Comparison of ENCODE assay signal across 7 cellular contexts in the genomic region with DNA sequence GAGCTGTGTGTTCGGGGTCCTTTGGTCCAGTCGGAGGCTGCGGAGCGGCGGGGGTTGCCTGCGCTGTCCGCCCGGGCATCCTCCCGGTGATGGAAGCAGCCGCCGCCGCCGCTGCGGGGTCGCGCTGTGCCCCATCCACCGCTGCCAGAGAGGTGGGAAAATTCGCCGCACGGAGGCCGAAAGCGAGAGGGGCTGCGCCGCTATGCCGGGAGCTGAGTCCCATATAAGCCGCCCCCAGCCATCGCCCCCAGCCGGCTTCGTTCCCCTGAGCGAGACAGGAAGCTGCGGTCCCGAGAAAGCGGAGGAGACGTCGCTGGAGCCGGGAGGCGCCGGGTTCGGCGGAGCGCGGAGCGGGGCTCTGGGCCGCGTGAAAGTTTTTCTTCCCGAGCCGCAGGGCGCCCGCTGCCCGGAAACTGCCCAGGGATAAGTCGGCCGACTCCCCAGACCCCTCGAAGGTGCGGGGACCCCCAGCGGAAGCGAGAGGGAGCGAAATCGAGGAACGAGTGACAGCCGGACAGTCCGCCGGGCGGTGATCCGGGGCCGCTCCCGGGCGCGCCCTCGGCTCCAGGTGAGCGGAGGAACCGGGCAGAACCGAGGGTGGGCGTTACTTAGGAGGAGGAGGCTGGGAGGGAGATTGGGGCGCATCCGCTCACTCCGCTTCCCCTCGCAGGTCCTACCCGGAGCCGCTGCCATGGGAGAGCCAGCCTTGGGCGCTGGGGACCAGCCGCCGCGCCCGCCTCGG. TPM values are rescaled to one million over a fixed set of nuclear protein-coding genes. Genes with fewer than 3 reads are reported as not detected.
DNase-seq lines count a peak whose midpoint lies in the region; ATAC-seq and TF ChIP-seq lines count a peak whose summit lies in the region.

No MANE protein-coding gene starts in this region.

- ATAC-seq in GM18868 (IDR thresholded peaks at IDR 0.05; ENCODE audit: unreplicated experiment) (peak; percentile 1), HG02885 (IDR thresholded peaks at IDR 0.05; ENCODE audit: poor library complexity, unreplicated experiment) (peak; percentile 4)

- POLR2A ChIA-PET in RWPE1 (lab: Yijun Ruan, JAX; ENCODE audit: low non-redundant PET), result no interaction called here

- intact Hi-C loops in ascending aorta (cut with DNase I), result no loop called here

- no peaks in the 10 kb centered on the region for H3K9me3 ChIP-seq in ascending aorta

- TF ChIP-seq CTCF in RWPE1 (conservative IDR thresholded peaks at IDR 0.05; ENCODE audit: low read depth) (no peak), ascending aorta (IDR thresholded peaks at IDR 0.05) (no peak)

- peak overlapping the region; percentile 87 to 89 for H3K4me3 ChIP-seq in ascending aorta
- H3K4me3 ChIP-seq in iPS-11a (ENCODE audit: low read depth, low read length), result peak overlapping the region; percentile 74
- peak overlapping the region; percentile 58 to 83 (median 66) for H3K4me3 ChIP-seq in skin epidermis

- no peaks in the 10 kb centered on the region for H3K36me3 ChIP-seq in ascending aorta

- DNase-seq in RWPE1 (ENCODE audit: low spot score), result peak; percentile 30
- DNase-seq in ascending aorta (ENCODE audit: low spot score in 2 of 2), result no peak
- DNase-seq in midbrain (lab: John Stamatoyannopoulos, UW), result no peak

- CTCF ChIA-PET in RWPE1 (lab: Yijun Ruan, JAX), result interaction anchor here (0.5 to 0.6 kb wide), 2 partner anchors 27 to 63 kb away, joined by 3 read pairs; no protein-coding TSS in a partner anchor

- H3K27ac ChIP-seq in RWPE1 (peak overlapping the region; percentile 70), ascending aorta (no peak overlapping the region), skin epidermis (peak overlapping the region in 17 of 21 experiments; percentile 14 to 81 (median 58))

- peaks cover 5 to 6% of the 10 kb centered on the region in 2 donors for H3K4me1 ChIP-seq in ascending aorta

- no peaks in the 10 kb centered on the region for H3K27me3 ChIP-seq in ascending aorta

RNA-seq across cellular contexts. Expression of gene CHST2, which starts 0.6 kb away (rescaled TPM):
- total RNA-seq in ascending aorta, result 16.6 TPM

Comparison
In these comparisons a context has a peak if more than half of its experiments do, and no peak if none do; other contexts are left out.
1. H3K27ac ChIP-seq: peak in RWPE1 (single experiment) and skin epidermis (17 of 21); none in ascending aorta (0 of 2).
2. Peak in every context shown above with its lines, with median percentiles within 50 percentile points of each other: H3K4me3 ChIP-seq.